26 cellular contexts compared by ENCODE assay signal in genomic region chr9:74795081-74795480, GRCh38.
"Had no signal": no experiment of that assay in that cellular context is flagged by ENCODE, and none has a peak within 500 bp of the region (broad histone marks: within the 10 kb centered on the region; RNA-seq: fewer than 3 reads in every experiment).

No MANE protein-coding gene starts in this region.

- FAIRE-seq: urothelium cell line had no signal

- H3K9me3 ChIP-seq: stomach, suprapubic skin, testis, thoracic aorta, thyroid gland, tibial artery, tibial nerve, transverse colon, upper lobe of left lung, upper lobe of right lung, uterus, vagina had no signal

- H3K27ac ChIP-seq: stomach, suprapubic skin, testis, thoracic aorta, thyroid gland, tibial artery, tibial nerve, transverse colon, upper lobe of left lung, upper lobe of right lung, uterus, vagina had no signal

- H3K4me1 ChIP-seq: stomach, suprapubic skin, testis, thyroid gland, tibial artery, tibial nerve, transverse colon, upper lobe of left lung, upper lobe of right lung, uterus, vagina had no signal

- H3K4me3 ChIP-seq: stomach, suprapubic skin, testis, thoracic aorta, thyroid gland, tibial artery, tibial nerve, transverse colon, upper lobe of left lung, upper lobe of right lung, uterus, vagina had no signal

- DNase-seq: stimulated activated CD4-positive, alpha-beta T cell treated with anti-CD3 and anti-CD28 coated beads, Interleukin-2, amount 100 ng/mL, for 48 hours; stimulated activated CD4-positive, alpha-beta T cell treated with anti-CD3 and anti-CD28 coated beads, Interleukin-4, amount 100 ng/mL, for 1 hour; stimulated activated CD4-positive, alpha-beta T cell treated with anti-CD3 and anti-CD28 coated beads, Interleukin-4, amount 100 ng/mL, for 24 hours; stimulated activated CD4-positive, alpha-beta T cell treated with anti-CD3 and anti-CD28 coated beads, Interleukin-4, amount 100 ng/mL, for 4 hours; stimulated activated CD8-positive, alpha-beta memory T cell treated with anti-CD3 and anti-CD28 coated beads, Interleukin-4, amount 100 ng/mL, for 48 hours; stimulated activated naive B cell treated with anti-CD40 and anti-IgM and Interleukin-4, amounts not matched to agents 10 μg/mL and 1 μg/mL and 100 μg/mL, for 72 hours; stimulated activated naive CD4-positive, alpha-beta T cell; stimulated activated naive CD4-positive, alpha-beta T cell treated with Interleukin-2 at 50 U/mL for 16 hours; stimulated activated naive CD8-positive, alpha-beta T cell treated with anti-CD3 and anti-CD28 coated beads, Interleukin-15, amount 100 ng/mL, for 72 hours; stimulated activated naive CD8-positive, alpha-beta T cell treated with anti-CD3 and anti-CD28 coated beads, Interleukin-15, Interleukin-2, amounts not matched to agents 100 U/mL and 50 U/mL, for 24 hours; stomach; substantia nigra; testis; thyroid gland; tibial artery; transverse colon; upper lobe of left lung; upper lobe of right lung; uterus had no signal

- H3K36me3 ChIP-seq: stomach, suprapubic skin, thoracic aorta, thyroid gland, tibial artery, tibial nerve, transverse colon, upper lobe of left lung, upper lobe of right lung, uterus, vagina had no signal

- ATAC-seq: stimulated activated effector memory CD8-positive, alpha-beta T cell treated with anti-CD3 and anti-CD28 coated beads, Interleukin-12 subunit alpha, Interleukin-12 subunit beta, amount 100 ng/mL, for 72 hours; stimulated activated memory B cell treated with anti-CD40 and anti-IgM and Interleukin-4, amounts not matched to agents 10 μg/mL and 1 μg/mL and 100 μg/mL, for 72 hours; stimulated activated naive B cell treated with anti-CD40 and anti-IgM and Interleukin-4, amounts not matched to agents 10 μg/mL and 1 μg/mL and 100 μg/mL, for 72 hours; stimulated activated naive CD8-positive, alpha-beta T cell treated with anti-CD3 and anti-CD28 coated beads, Interleukin-15, amount 100 ng/mL, for 72 hours; stimulated activated naive CD8-positive, alpha-beta T cell treated with anti-CD3 and anti-CD28 coated beads, Interleukin-15, Interleukin-2, amounts not matched to agents 100 U/mL and 50 U/mL, for 24 hours; upper lobe of right lung had no signal

- H3K27me3 ChIP-seq: stomach, suprapubic skin, testis, thyroid gland, tibial artery, tibial nerve, transverse colon, upper lobe of left lung, upper lobe of right lung, uterus, vagina had no signal
